In the genomic region with DNA sequence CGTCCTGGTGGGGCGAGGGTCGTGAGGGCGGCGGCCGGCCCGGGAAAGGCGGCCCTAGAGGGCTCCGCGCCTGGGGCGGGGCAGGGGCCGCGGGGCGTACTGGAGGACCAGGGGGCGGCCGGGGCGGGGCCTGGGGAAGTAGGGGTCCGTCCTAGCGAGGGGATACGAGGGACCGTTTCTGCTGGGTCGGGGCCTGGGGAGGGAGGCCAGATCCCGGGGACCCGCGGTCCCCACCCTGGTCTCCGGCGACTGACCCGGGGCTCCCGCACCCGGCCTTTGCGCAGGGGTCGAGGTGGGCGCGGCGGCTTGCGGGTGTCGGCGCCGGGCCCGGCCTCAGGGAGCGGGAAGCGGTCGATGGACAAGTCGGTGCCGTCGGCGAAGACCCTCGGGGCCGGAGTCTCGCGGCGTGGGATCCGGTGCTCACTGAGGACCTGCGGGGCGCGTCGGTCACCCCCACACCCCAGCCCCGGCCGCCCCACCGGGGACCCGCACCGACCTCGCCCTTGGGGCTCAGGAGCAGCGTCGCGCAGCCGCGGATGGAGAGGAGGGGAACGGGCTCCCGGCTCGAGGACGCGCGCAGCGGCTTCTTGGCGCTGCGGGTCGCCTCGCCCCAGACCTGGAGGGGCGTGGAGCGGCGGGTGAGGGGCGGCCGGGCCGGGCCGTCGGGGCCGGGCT, we compare ENCODE assay signal across 11 cellular contexts. TPM values are rescaled to one million over a fixed set of nuclear protein-coding genes. Genes with fewer than 3 reads are reported as not detected.
A peak's percentile ranks its signal among the peaks of the same experiment; 100 is the strongest.
DNase-seq lines count a peak whose midpoint lies in the region; ATAC-seq and TF ChIP-seq lines count a peak whose summit lies in the region.
"Had no signal": no experiment of that assay in that cellular context is flagged by ENCODE, and none has a peak within 500 bp of the region (broad histone marks: within the 10 kb centered on the region; RNA-seq: fewer than 3 reads in every experiment).

No MANE protein-coding gene starts in this region.

- H3K4me3 Mint-ChIP-seq in CD8-positive, alpha-beta T cell = peak overlapping the region; percentile 22
- H3K4me3 Mint-ChIP-seq in central memory CD8-positive, alpha-beta T cell = peak overlapping the region; percentile 46
- no peak overlapping the region for H3K4me3 Mint-ChIP-seq in nephron progenitor cell

- peaks cover 10% of the 10 kb centered on the region for H3K4me1 Mint-ChIP-seq in CD8-positive, alpha-beta T cell (ENCODE audit: low read depth)
- peaks cover 8% of the 10 kb centered on the region for H3K4me1 Mint-ChIP-seq in central memory CD8-positive, alpha-beta T cell
- peaks cover 18% of the 10 kb centered on the region for H3K4me1 Mint-ChIP-seq in nephron progenitor cell

- no peaks in the 10 kb centered on the region for H3K36me3 Mint-ChIP-seq in CD8-positive, alpha-beta T cell
- H3K36me3 Mint-ChIP-seq in central memory CD8-positive, alpha-beta T cell (ENCODE audit: insufficient read depth) = peaks cover 6% of the 10 kb centered on the region
- H3K36me3 Mint-ChIP-seq in nephron progenitor cell (ENCODE audit: low read depth) = no peaks in the 10 kb centered on the region

- H3K27me3 ChIP-seq in CD8-positive, alpha-beta T cell (ENCODE audit: insufficient read depth, low read length) = no peaks in the 10 kb centered on the region

- CTCF ChIA-PET in CD8-positive, alpha-beta T cell (lab: Charles Lee) = interaction anchor here (0.9 to 3.7 kb wide), 17 partner anchors 11 to 210 kb away, joined by 3 to 44 read pairs (median 4); a partner anchor contains a TSS

- no peaks in the 10 kb centered on the region for H3K9me3 Mint-ChIP-seq in CD8-positive, alpha-beta T cell
- no peaks in the 10 kb centered on the region for H3K9me3 Mint-ChIP-seq in central memory CD8-positive, alpha-beta T cell
- no peaks in the 10 kb centered on the region for H3K9me3 Mint-ChIP-seq in nephron progenitor cell
- H3K9me3 Mint-ChIP-seq: nephron had no signal

- H3K27me3 Mint-ChIP-seq in CD8-positive, alpha-beta T cell (ENCODE audit: low read depth) = no peaks in the 10 kb centered on the region
- no peaks in the 10 kb centered on the region for H3K27me3 Mint-ChIP-seq in central memory CD8-positive, alpha-beta T cell
- peaks cover 42% of the 10 kb centered on the region for H3K27me3 Mint-ChIP-seq in nephron progenitor cell (ENCODE audit: low read depth, poor library complexity)

- peak; percentile 20 for ATAC-seq in CD8-positive, alpha-beta T cell
- no peak for ATAC-seq in central memory CD8-positive, alpha-beta T cell (replicated peaks; ENCODE audit: extremely low read depth, poor library complexity, severe bottlenecking)
- no peak for ATAC-seq in HG02678 (IDR thresholded peaks at IDR 0.05; ENCODE audit: unreplicated experiment)

- no peak overlapping the region for H3K27ac Mint-ChIP-seq in CD8-positive, alpha-beta T cell
- H3K27ac Mint-ChIP-seq in central memory CD8-positive, alpha-beta T cell (ENCODE audit: low read depth) = no peak overlapping the region
- H3K27ac Mint-ChIP-seq in nephron progenitor cell = no peak overlapping the region
- H3K27ac Mint-ChIP-seq: nephron had no signal

- peak overlapping the region; percentile 30 for H3K4me3 ChIP-seq in CD8-positive, alpha-beta T cell (ENCODE audit: low read depth, low read length)
- H3K4me3 ChIP-seq in Jurkat, Clone E6-1 (ENCODE audit: low read length) = peak overlapping the region; percentile 48

- peaks cover 20% of the 10 kb centered on the region for H3K4me1 ChIP-seq in CD8-positive, alpha-beta T cell (ENCODE audit: insufficient read depth, low read length)

- intact Hi-C loops in CD8-positive, alpha-beta T cell (cut with DNase I, micrococcal nuclease) = loop anchor here (1.0 to 5.0 kb wide), 8 partner anchors 13 to 242 kb away; a partner anchor contains a TSS

- POLR2A ChIA-PET in CD8-positive, alpha-beta T cell (lab: Charles Lee) = interaction anchor here (1.0 to 3.4 kb wide), 4 partner anchors 13 to 191 kb away, joined by 3 to 11 read pairs (median 4); a partner anchor contains a TSS

- DNase-seq in CD8-positive, alpha-beta T cell = peak in 1 of 7 experiments; percentile 35
- DNase-seq in Jurkat, Clone E6-1 (ENCODE audit: low read depth, low spot score) = no peak
- DNase-seq in central memory CD8-positive, alpha-beta T cell (ENCODE audit: low spot score in 2 of 2) = no peak
- peak; percentile 49 for DNase-seq in nephron progenitor cell
- DNase-seq in NCI-H146 treated with DMSO at 0.1 percent for 48 hours (lab: John Stamatoyannopoulos, UW; ENCODE audit: unreplicated experiment) = no peak
- no peak for DNase-seq in activated CD4-positive, alpha-beta T cell treated with anti-CD3 and anti-CD28 coated beads for 1 hour
- no peak for DNase-seq in SHP77 treated with DMSO at 0.1 percent for 48 hours (lab: John Stamatoyannopoulos, UW)
- DNase-seq: GOT3 had no signal

- no peak overlapping the region for H3K27ac ChIP-seq in CD8-positive, alpha-beta T cell (ENCODE audit: low read depth, low read length)
- H3K27ac ChIP-seq: heart right ventricle had no signal

- no peaks in the 10 kb centered on the region for H3K9me3 ChIP-seq in CD8-positive, alpha-beta T cell (ENCODE audit: low read length)
- H3K9me3 ChIP-seq: heart right ventricle had no signal

- TF ChIP-seq CTCF in CD8-positive, alpha-beta T cell (IDR thresholded peaks at IDR 0.05) = no peak
- no peak for TF ChIP-seq CTCF in nephron progenitor cell (IDR thresholded peaks at IDR 0.05)

- H3K36me3 ChIP-seq in CD8-positive, alpha-beta T cell (ENCODE audit: insufficient read depth, low read length) = no peaks in the 10 kb centered on the region
- H3K36me3 ChIP-seq: heart right ventricle had no signal

RNA-seq across cellular contexts. Expression of a gene that starts 4.9 kb away (rescaled TPM):
- 1 to 10 TPM; 4.2 to 5.6 TPM for total RNA-seq in CD8-positive, alpha-beta T cell
- polyA plus RNA-seq in Jurkat, Clone E6-1 (2012; ENCODE audit: insufficient read depth, insufficient read length) = 1.2 TPM

RNA-seq across cellular contexts. Expression of a gene that starts 5.1 kb away (rescaled TPM):
- total RNA-seq in CD8-positive, alpha-beta T cell = 10 to 100 TPM; 11.8 to 15.3 TPM
- 21.4 TPM for polyA plus RNA-seq in Jurkat, Clone E6-1 (2012; ENCODE audit: insufficient read depth, insufficient read length)

RNA-seq across cellular contexts. Expression of a gene that starts 18.3 kb away (rescaled TPM):
- 1 to 10 TPM; 3.2 TPM for total RNA-seq in CD8-positive, alpha-beta T cell
- polyA plus RNA-seq in Jurkat, Clone E6-1 (2012; ENCODE audit: insufficient read depth, insufficient read length) = 1.1 TPM

RNA-seq across cellular contexts. Expression of a gene that starts 20.3 kb away (rescaled TPM):
- 10 to 100 TPM; 25.2 to 25.5 TPM for total RNA-seq in CD8-positive, alpha-beta T cell
- polyA plus RNA-seq in Jurkat, Clone E6-1 (2012; ENCODE audit: insufficient read depth, insufficient read length) = 66.8 TPM

RNA-seq across cellular contexts. Expression of a gene that starts 20.6 kb away (rescaled TPM):
- 10 to 100 TPM; 43.2 to 44.9 TPM for total RNA-seq in CD8-positive, alpha-beta T cell
- polyA plus RNA-seq in Jurkat, Clone E6-1 (2012; ENCODE audit: insufficient read depth, insufficient read length) = 29.4 TPM
